Comparison of ENCODE assay signal across 10 cellular contexts in genomic region chr1:229229137-229229720, GRCh38. TPM values are rescaled to one million over a fixed set of nuclear protein-coding genes. Genes with fewer than 3 reads are reported as not detected.
DNase-seq lines count a peak whose midpoint lies in the region; ATAC-seq and TF ChIP-seq lines count a peak whose summit lies in the region.
"Had no signal": no experiment of that assay in that cellular context is flagged by ENCODE, and none has a peak within 500 bp of the region (broad histone marks: within the 10 kb centered on the region; RNA-seq: fewer than 3 reads in every experiment).

No MANE protein-coding gene starts in this region.

- H3K79me2 ChIP-seq in PC-3 (ENCODE audit: low read length) = no peaks in the 10 kb centered on the region

- BruUV-seq in PC-3 (replicated peaks; lab: Mats Ljungman, UMichigan) = no TSS peak

- no peaks in the 10 kb centered on the region for H3F3A ChIP-seq in PC-3 (ENCODE audit: low read length, unreplicated experiment)

- H3K9ac ChIP-seq in PC-3 (ENCODE audit: low read length) = no peak overlapping the region

- H3K9me3 ChIP-seq in PC-3 (ENCODE audit: low read length) = no peaks in the 10 kb centered on the region
- no peaks in the 10 kb centered on the region for H3K9me3 ChIP-seq in heart left ventricle
- H3K9me3 ChIP-seq in prostate gland = no peaks in the 10 kb centered on the region

- POLR2A ChIA-PET in PC-3 (lab: Charles Lee; ENCODE audit: unreplicated experiment) = interaction anchor here (0.6 kb wide), 1 partner anchor 430 kb away, joined by 4 read pairs; no protein-coding TSS in a partner anchor

- 12 to 22% (median 16%) methylated on average over 7 of the region's 7 CpGs for WGBS in heart left ventricle, 4 donors
- 8% methylated on average over 7 of the region's 7 CpGs for WGBS in prostate gland

- peak overlapping the region; percentile 58 for H2AFZ ChIP-seq in PC-3 (ENCODE audit: low read length)

- TF ChIP-seq CTCF in PC-3 (conservative IDR thresholded peaks at IDR 0.05; ENCODE audit: low read depth, low read length) (no peak), heart left ventricle (IDR thresholded peaks at IDR 0.05) (no peak), prostate gland (IDR thresholded peaks at IDR 0.05) (no peak)

- H3K4me2 ChIP-seq in PC-3 (ENCODE audit: low read length) = peak overlapping the region; percentile 78

- H4K20me1 ChIP-seq in PC-3 (ENCODE audit: low read length) = no peaks in the 10 kb centered on the region

- DNase-seq in DMS53 treated with DMSO at 0.1 percent for 48 hours (lab: John Stamatoyannopoulos, UW; ENCODE audit: unreplicated experiment) (peak; percentile 69), PC-3 (peak; percentile 91), heart left ventricle (no peak), prostate gland (ENCODE audit: low spot score) (peak; percentile 60), activated gamma-delta T cell treated with Interleukin-2 at 50 U/mL for 16 hours (no peak), RPMI8226 (no peak)
- no peak for DNase-seq in activated naive CD4-positive, alpha-beta T cell (lab: John Stamatoyannopoulos, UW)

- H3K4me3 ChIP-seq in PC-3 (ENCODE audit: low read length) (peak overlapping the region; percentile 25; the same call in 1 of the 2 replicates), heart left ventricle (no peak overlapping the region), prostate gland (no peak overlapping the region)
- H3K4me3 ChIP-seq: cardiac muscle cell, SK-N-MC had no signal

- H3K36me3 ChIP-seq in PC-3 (ENCODE audit: low read depth, low read length) (no peaks in the 10 kb centered on the region), heart left ventricle (no peaks in the 10 kb centered on the region), prostate gland (no peaks in the 10 kb centered on the region)
- H3K36me3 ChIP-seq: cardiac muscle cell had no signal

- CTCF ChIA-PET in PC-3 (lab: Charles Lee) = interaction anchor here (0.6 to 0.7 kb wide), 2 partner anchors 165 to 1063 kb away, joined by 3 read pairs; no protein-coding TSS in a partner anchor

- ATAC-seq in PC-3 = peak; percentile 40
- peak in 2 of 4 donors; percentile 5 to 32 for ATAC-seq in heart left ventricle
- ATAC-seq in HG03025 (IDR thresholded peaks at IDR 0.05; ENCODE audit: low FRiP score, unreplicated experiment) = no peak

- no peaks in the 10 kb centered on the region for H3K9me2 ChIP-seq in PC-3 (replicated peaks; ENCODE audit: low read length)

- H3K4me1 ChIP-seq in PC-3 (ENCODE audit: insufficient read depth, low read length) (peaks cover 53% of the 10 kb centered on the region), heart left ventricle (peaks cover 0 to 37% (median 21%) of the 10 kb centered on the region in 12 donors), prostate gland (replicated peaks) (peaks cover 12% of the 10 kb centered on the region)

- TF ChIP-seq POLR2A in heart left ventricle (IDR thresholded peaks at IDR 0.05) (no peak), prostate gland (IDR thresholded peaks at IDR 0.05) (no peak)

- H3K27ac ChIP-seq in PC-3 (ENCODE audit: low read length) (peak overlapping the region; percentile 31), heart left ventricle (peak overlapping the region; percentile 18 to 90 (median 76)), prostate gland (peak overlapping the region; percentile 88 to 89)
- H3K27ac ChIP-seq: cardiac muscle cell, SK-N-MC had no signal

- H3K27me3 ChIP-seq in PC-3 (ENCODE audit: low read length) (no peaks in the 10 kb centered on the region), heart left ventricle (peaks cover 0 to 7% (median 0%) of the 10 kb centered on the region in 9 donors), prostate gland (replicated peaks; ENCODE audit: insufficient read depth) (no peaks in the 10 kb centered on the region)

- intact Hi-C loops in PC-3 (cut with micrococcal nuclease) = loop anchor here (1.0 to 5.0 kb wide), 2 partner anchors 387 to 565 kb away; no protein-coding TSS in a partner anchor
- intact Hi-C loops in heart left ventricle (cut with DNase I) = loop anchor here in 9 of 10 donors (5.0 to 10.0 kb wide), 10 partner anchors 72 to 562 kb away; partner anchors contain the start of gene RHOU (in 2 of the 9)
- intact Hi-C loops in prostate gland (cut with DNase I) = loop anchor here (2.0 to 10.0 kb wide), 4 partner anchors 112 to 537 kb away; partner anchors contain the start of gene RHOU

RNA-seq across cellular contexts. Expression of gene RAB4A, which starts 41.7 kb away (rescaled TPM):
- total RNA-seq in PC-3 (2014; rRNA removed) = 33.9 and 67.0 TPM in 2 replicates
- 100 to 1,000 TPM in 5 of 9 donors, 10 to 100 TPM in 4; 33.6 to 159 (median 121) TPM for total RNA-seq in heart left ventricle
- 10 to 100 TPM; 27.6 to 65.7 TPM for polyA plus RNA-seq in heart left ventricle
- 100 to 1,000 TPM in 1 of 2 donors, 10 to 100 TPM in 1; 53.6 to 106 TPM for total RNA-seq in prostate gland

Comparison
In these comparisons a context has a peak if more than half of its experiments do, and no peak if none do; other contexts are left out.
1. DNase-seq: peak in DMS53 treated with DMSO at 0.1 percent for 48 hours (single experiment), PC-3 (single experiment) and prostate gland (single experiment); none in heart left ventricle (0 of 5), activated gamma-delta T cell treated with Interleukin-2 at 50 U/mL for 16 hours (single experiment), RPMI8226 (single experiment) and activated naive CD4-positive, alpha-beta T cell (0 of 4).
2. H3K27ac ChIP-seq: peak in every context shown above with its lines; median percentile 88 in prostate gland; 76 in heart left ventricle; 31 in PC-3.